Comparison of ENCODE assay signal across 1 cellular context in the genomic region with DNA sequence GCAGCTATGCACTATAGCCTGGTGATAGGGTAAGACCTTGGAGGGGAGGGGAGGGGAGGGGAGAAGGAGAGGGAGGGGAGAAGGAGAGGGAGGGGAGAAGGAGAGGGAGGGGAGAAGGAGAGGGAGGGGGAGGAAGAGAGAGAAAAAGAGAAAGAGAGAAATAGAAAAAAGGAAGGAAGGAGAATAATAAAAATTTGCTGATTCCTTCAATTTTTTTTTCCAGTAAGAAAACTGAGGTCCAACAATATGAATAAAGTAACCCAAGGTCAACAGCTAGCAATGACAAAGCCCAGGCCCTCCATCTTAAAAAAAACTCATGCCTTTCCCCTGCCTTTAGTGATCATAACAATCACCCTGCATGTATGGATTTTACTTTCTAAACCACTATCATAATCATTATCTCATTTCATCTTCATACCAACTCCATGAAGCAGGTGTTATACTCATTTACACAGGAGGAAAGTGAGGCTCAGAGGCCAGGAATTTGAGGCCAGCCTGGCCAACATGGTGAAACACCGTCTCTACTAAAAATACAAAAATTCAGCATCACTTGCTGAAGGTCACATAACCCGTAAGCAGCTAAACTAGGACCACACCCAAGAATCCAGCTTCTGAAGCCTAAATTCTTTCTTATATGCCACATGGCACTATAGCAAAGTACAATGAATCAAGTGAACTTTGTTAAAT.
TF ChIP-seq lines count a peak whose summit lies in the region.

No MANE protein-coding gene starts in this region.

TF ChIP-seq in K562, 482 proteins besides CTCF, POLR2A, EP300 and RAD21:
- TF ChIP-seq PCBP1 (IDR thresholded peaks at IDR 0.05; ENCODE audit: low read depth, low read length, poor library complexity, severe bottlenecking) (peak; percentile 39), HNRNPK (IDR thresholded peaks at IDR 0.05; ENCODE audit: low read depth, low read length, poor library complexity, severe bottlenecking) (peak; percentile 74), MAFG (tag; conservative IDR thresholded peaks at IDR 0.05) (peak; percentile 30; the same call in 1 of the 2 replicates), C11orf30 (IDR thresholded peaks at IDR 0.05; ENCODE audit: low read depth) (peak; percentile 62; the same call in 1 of the 2 replicates), HDAC1 (IDR thresholded peaks at IDR 0.05) (no peak), BCOR (IDR thresholded peaks at IDR 0.05) (no peak), ZNF316 (IDR thresholded peaks at IDR 0.05) (peak; percentile 81), MBD2 (IDR thresholded peaks at IDR 0.05; ENCODE audit: borderline replicate concordance, low read depth) (no peak), HMGN3 (IDR thresholded peaks at IDR 0.05; ENCODE audit: borderline replicate concordance, extremely low read depth, insufficient read length, low read depth, low read length) (no peak)
- TF ChIP-seq, protein P1, sequence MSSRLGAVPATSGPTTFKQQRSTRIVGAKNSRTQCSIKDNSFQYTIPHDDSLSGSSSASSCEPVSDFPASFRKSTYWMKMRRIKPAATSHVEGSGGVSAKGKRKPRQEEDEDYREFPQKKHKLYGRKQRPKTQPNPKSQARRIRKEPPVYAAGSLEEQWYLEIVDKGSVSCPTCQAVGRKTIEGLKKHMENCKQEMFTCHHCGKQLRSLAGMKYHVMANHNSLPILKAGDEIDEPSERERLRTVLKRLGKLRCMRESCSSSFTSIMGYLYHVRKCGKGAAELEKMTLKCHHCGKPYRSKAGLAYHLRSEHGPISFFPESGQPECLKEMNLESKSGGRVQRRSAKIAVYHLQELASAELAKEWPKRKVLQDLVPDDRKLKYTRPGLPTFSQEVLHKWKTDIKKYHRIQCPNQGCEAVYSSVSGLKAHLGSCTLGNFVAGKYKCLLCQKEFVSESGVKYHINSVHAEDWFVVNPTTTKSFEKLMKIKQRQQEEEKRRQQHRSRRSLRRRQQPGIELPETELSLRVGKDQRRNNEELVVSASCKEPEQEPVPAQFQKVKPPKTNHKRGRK (tag; IDR thresholded peaks at IDR 0.05), result peak; percentile 35; the same call in 1 of the 2 replicates
TF ChIP-seq in K562: peak in this region for 6.
